In genomic region chr1:55522353-55522903, GRCh38 we compare ENCODE assay signal across 23 cellular contexts.
A peak's percentile ranks its signal among the peaks of the same experiment; 100 is the strongest.
DNase-seq lines count a peak whose midpoint lies in the region; ATAC-seq and TF ChIP-seq lines count a peak whose summit lies in the region.
"Had no signal": no experiment of that assay in that cellular context is flagged by ENCODE, and none has a peak within 500 bp of the region (broad histone marks: within the 10 kb centered on the region; RNA-seq: fewer than 3 reads in every experiment).

No MANE protein-coding gene starts in this region.

- H2BK20ac ChIP-seq in IMR-90 (ENCODE audit: low read depth, low read length), result peak overlapping the region; percentile 96

- H3K4ac ChIP-seq in IMR-90 (ENCODE audit: low read depth, low read length) (peak overlapping the region; percentile 49), mesenchymal stem cell (ENCODE audit: low read depth in 1 of 2, low read length in 2 of 2) (no peak overlapping the region)

- POLR2A ChIA-PET in IMR-90 (lab: Charles Lee; ENCODE audit: unreplicated experiment), result no interaction called here

- CTCF ChIA-PET in IMR-90 (lab: Yijun Ruan, JAX), result no interaction called here

- H2BK15ac ChIP-seq in IMR-90 (ENCODE audit: low read depth, low read length), result peak overlapping the region; percentile 91; the same call in 2 of the 3 replicates
- no peak overlapping the region for H2BK15ac ChIP-seq in mesenchymal stem cell (ENCODE audit: low read depth, poor library complexity, severe bottlenecking)

- H4K8ac ChIP-seq in IMR-90 (ENCODE audit: low read depth in 2 of 2, low read length in 2 of 2) (no peak overlapping the region; a peak in 1 of 4 replicates), mesenchymal stem cell (ENCODE audit: low read length) (no peak overlapping the region)

- intact Hi-C loops in IMR-90 (cut with micrococcal nuclease), result no loop called here

- H2BK5ac ChIP-seq in IMR-90 (ENCODE audit: low read depth, low read length, poor library complexity, severe bottlenecking) (no peak overlapping the region), mesenchymal stem cell (ENCODE audit: low read depth, low read length, poor library complexity, severe bottlenecking) (no peak overlapping the region)

- H4K20me1 ChIP-seq in IMR-90 (ENCODE audit: insufficient read depth, low read length), result no peaks in the 10 kb centered on the region

- peaks cover 11% of the 10 kb centered on the region for H3K9me1 ChIP-seq in IMR-90 (ENCODE audit: insufficient read depth, low read length)

- H3K4me1 ChIP-seq in IMR-90 (ENCODE audit: control insufficient read depth, insufficient read depth, low read length) (peaks cover 19% of the 10 kb centered on the region), mesenchymal stem cell (ENCODE audit: control insufficient read depth, insufficient read depth, low read depth, low read length) (peaks cover 2% of the 10 kb centered on the region), rectal smooth muscle tissue (ENCODE audit: control insufficient read depth, insufficient read depth, low read length) (peaks cover 4% of the 10 kb centered on the region)
- H3K4me1 ChIP-seq: SJSA1 had no signal

- H2BK120ac ChIP-seq in IMR-90 (ENCODE audit: low read depth, low read length) (peak overlapping the region; percentile 38), mesenchymal stem cell (ENCODE audit: low read depth, low read length) (no peak overlapping the region)

- H2AK5ac ChIP-seq in IMR-90 (ENCODE audit: low read depth, low read length) (peak overlapping the region; percentile 72), mesenchymal stem cell (ENCODE audit: low read length, severe bottlenecking) (no peak overlapping the region)

- H3K36me3 ChIP-seq in IMR-90 (ENCODE audit: control insufficient read depth, insufficient read depth, low read length), result no peaks in the 10 kb centered on the region
- H3K36me3 ChIP-seq in mesenchymal stem cell (ENCODE audit: control insufficient read depth in 1 of 2, insufficient read depth in 2 of 2, low read depth in 1 of 2, low read length in 2 of 2), result no peaks in the 10 kb centered on the region
- no peaks in the 10 kb centered on the region for H3K36me3 ChIP-seq in rectal smooth muscle tissue (ENCODE audit: control insufficient read depth, insufficient read depth, low read length)
- H3K36me3 ChIP-seq: SJSA1 had no signal

- no peak overlapping the region; the same call in 1 of the 2 replicates for H4K5ac ChIP-seq in IMR-90 (ENCODE audit: low read depth, low read length)

- H3K14ac ChIP-seq in IMR-90 (replicated peaks; ENCODE audit: low read depth, low read length) (peak overlapping the region; percentile 36; the same call in 1 of the 2 replicates), mesenchymal stem cell (ENCODE audit: low read length in 2 of 2) (no peak overlapping the region)

- H3K27me3 ChIP-seq in IMR-90 (ENCODE audit: control insufficient read depth, insufficient read depth, low read length) (no peaks in the 10 kb centered on the region), mesenchymal stem cell (ENCODE audit: control insufficient read depth in 1 of 2, insufficient read depth in 1 of 2, low read length in 2 of 2) (no peaks in the 10 kb centered on the region), rectal smooth muscle tissue (ENCODE audit: control insufficient read depth, insufficient read depth, low read length) (no peaks in the 10 kb centered on the region)
- H3K27me3 ChIP-seq: SJSA1 had no signal

- H3K9me3 ChIP-seq in IMR-90 (ENCODE audit: control insufficient read depth, insufficient read depth, low read length) (no peaks in the 10 kb centered on the region), mesenchymal stem cell (ENCODE audit: control insufficient read depth, low read length) (no peaks in the 10 kb centered on the region)
- H3K9me3 ChIP-seq: SJSA1 had no signal

- H3K4me3 ChIP-seq in IMR-90 (ENCODE audit: insufficient read depth, low read depth, low read length), result no peak overlapping the region
- H3K4me3 ChIP-seq in mesenchymal stem cell (ENCODE audit: insufficient read depth in 1 of 2, low read depth in 1 of 2, low read length in 2 of 2), result no peak overlapping the region
- H3K4me3 ChIP-seq in rectal smooth muscle tissue (ENCODE audit: low read length), result no peak overlapping the region
- H3K4me3 ChIP-seq: PC-9, SJSA1 had no signal

- no peak for TF ChIP-seq RAD21 in IMR-90 (IDR thresholded peaks at IDR 0.05; ENCODE audit: low read length)

- H3K79me1 ChIP-seq in IMR-90 (ENCODE audit: low read depth in 1 of 2, low read length in 2 of 2), result no peaks in the 10 kb centered on the region
- no peaks in the 10 kb centered on the region for H3K79me1 ChIP-seq in mesenchymal stem cell (replicated peaks; ENCODE audit: low read length, poor library complexity, severe bottlenecking)

- no peak for ATAC-seq in IMR-90 (ENCODE audit: low read depth)

- DNase-seq in G401 (ENCODE audit: low spot score) (peak; percentile 20), IMR-90 (no peak), mesenchymal stem cell (no peak), GM13976 (ENCODE audit: low spot score) (no peak), NCI-H2029 treated with DMSO at 0.1 percent for 48 hours (lab: John Stamatoyannopoulos, UW) (no peak), T1000 (lab: John Stamatoyannopoulos, UW) (no peak)
- DNase-seq: CD8-positive, alpha-beta memory T cell; DMS 273 treated with DMSO at 0.1 percent for 48 hours; DMS79; EL; GF-D8; NCI-H1048; NCI-H1417; NCI-H1694; NCI-H2171 treated with DMSO at 0.1 percent for 48 hours; NCI-H345; NCI-H524; NCI-H748 treated with DMSO at 0.1 percent for 48 hours; NK-92 treated with Interleukin-12 subunit alpha and Interleukin-12 subunit beta, amount 100 ng/mL, for 24 hours; PC-9; Right ventricle myocardium superior had no signal

- no peak overlapping the region for H2AFZ ChIP-seq in IMR-90 (replicated peaks; ENCODE audit: low read length, poor library complexity)
- no peak overlapping the region for H2AFZ ChIP-seq in mesenchymal stem cell (ENCODE audit: low read depth, low read length)
- H2AFZ ChIP-seq: PC-9 had no signal

- TF ChIP-seq POLR2A in IMR-90 (IDR thresholded peaks at IDR 0.05; ENCODE audit: low read depth, low read length), result no peak

- WGBS in IMR-90 (ENCODE audit: extremely low coverage in 2 of 2, insufficient read length in 1 of 2), 2 experiments, result 63% methylated on average over 4 of the region's 7 CpGs; no CpG with 5 or more reads in 1 of the 2 experiments
- WGBS in mesenchymal stem cell, result 81% methylated on average over 6 of the region's 7 CpGs

- TF ChIP-seq CTCF in IMR-90 (conservative IDR thresholded peaks at IDR 0.05; ENCODE audit: low read depth, low read length) (no peak), GM13976 (IDR thresholded peaks at IDR 0.05; ENCODE audit: borderline replicate concordance, control extremely low read depth, extremely low read depth, insufficient read depth, missing control alignments) (no peak)

- H3K4me2 ChIP-seq in IMR-90 (ENCODE audit: low read depth, low read length) (no peak overlapping the region), mesenchymal stem cell (ENCODE audit: low read length, poor library complexity, severe bottlenecking) (no peak overlapping the region)
- H3K4me2 ChIP-seq: PC-9 had no signal

- no peak overlapping the region; the same call in 1 of the 2 replicates for H3K56ac ChIP-seq in IMR-90 (ENCODE audit: extremely low read depth, insufficient read depth, low read length)

- H3K27ac ChIP-seq in IMR-90 (ENCODE audit: insufficient read depth, low read length) (no peak overlapping the region), mesenchymal stem cell (ENCODE audit: low read length, poor library complexity, severe bottlenecking) (no peak overlapping the region), rectal smooth muscle tissue (ENCODE audit: low read depth, low read length) (peak overlapping the region; percentile 28)
- H3K27ac ChIP-seq: PC-9, SJSA1 had no signal

- H2BK12ac ChIP-seq in mesenchymal stem cell (ENCODE audit: low read length in 2 of 2), result peak overlapping the region in 1 of 2 experiments; percentile 89

- peak overlapping the region; percentile 59; the same call in 1 of the 2 replicates for H4K91ac ChIP-seq in IMR-90 (ENCODE audit: insufficient read depth, low read depth, low read length)
- peak overlapping the region; percentile 43 for H4K91ac ChIP-seq in mesenchymal stem cell (ENCODE audit: low read length)

- no TSS peak for BruUV-seq in IMR-90 (replicated peaks; lab: Mats Ljungman, UMichigan)

- no peak overlapping the region for H2AK9ac ChIP-seq in IMR-90 (replicated peaks; ENCODE audit: low read depth, low read length, poor library complexity)

- no peak overlapping the region for H3K9ac ChIP-seq in IMR-90 (ENCODE audit: low read depth, low read length)
- no peak overlapping the region for H3K9ac ChIP-seq in mesenchymal stem cell (ENCODE audit: low read length)
- H3K9ac ChIP-seq in rectal smooth muscle tissue (ENCODE audit: low read length), result no peak overlapping the region

- dilution Hi-C loops in IMR-90 (cut with HindIII; ENCODE audit: low sequenced_read_pairs, unreplicated experiment), result no loop called here

- peak overlapping the region; percentile 2; the same call in 1 of the 2 replicates for H3K18ac ChIP-seq in IMR-90 (ENCODE audit: low read depth, low read length)
- H3K18ac ChIP-seq in mesenchymal stem cell (ENCODE audit: low read depth in 1 of 2, low read length in 2 of 2), result peak overlapping the region in 1 of 2 experiments; percentile 26

- no peak overlapping the region for H3K23ac ChIP-seq in IMR-90 (ENCODE audit: low read depth, low read length)
- H3K23ac ChIP-seq in mesenchymal stem cell (ENCODE audit: low read length in 2 of 2), result no peak overlapping the region

- in situ Hi-C loops in G401 (cut with HindIII; ENCODE audit: low sequenced_read_pairs), result no loop called here
- in situ Hi-C loops in IMR-90 (cut with MboI; ENCODE audit: low sequenced_read_pairs), result loop anchor here (25.0 kb wide), 1 partner anchor 1290 kb away; the partner anchor contains the start of gene FYB2
- in situ Hi-C loops in GM13976 (cut with MboI; ENCODE audit: low sequenced_read_pairs, unreplicated experiment), result no loop called here

TF ChIP-seq in IMR-90, 13 proteins besides CTCF, POLR2A, EP300 and RAD21:
- TF ChIP-seq MAZ (IDR thresholded peaks at IDR 0.05; ENCODE audit: borderline replicate concordance, low read depth, low read length) (no peak), FOS (IDR thresholded peaks at IDR 0.05; ENCODE audit: low read depth, low read length) (no peak), BHLHE40 (IDR thresholded peaks at IDR 0.05; ENCODE audit: low read depth, low read length) (no peak)
